Comparison of ENCODE assay signal across 1 cellular context in the genomic region with DNA sequence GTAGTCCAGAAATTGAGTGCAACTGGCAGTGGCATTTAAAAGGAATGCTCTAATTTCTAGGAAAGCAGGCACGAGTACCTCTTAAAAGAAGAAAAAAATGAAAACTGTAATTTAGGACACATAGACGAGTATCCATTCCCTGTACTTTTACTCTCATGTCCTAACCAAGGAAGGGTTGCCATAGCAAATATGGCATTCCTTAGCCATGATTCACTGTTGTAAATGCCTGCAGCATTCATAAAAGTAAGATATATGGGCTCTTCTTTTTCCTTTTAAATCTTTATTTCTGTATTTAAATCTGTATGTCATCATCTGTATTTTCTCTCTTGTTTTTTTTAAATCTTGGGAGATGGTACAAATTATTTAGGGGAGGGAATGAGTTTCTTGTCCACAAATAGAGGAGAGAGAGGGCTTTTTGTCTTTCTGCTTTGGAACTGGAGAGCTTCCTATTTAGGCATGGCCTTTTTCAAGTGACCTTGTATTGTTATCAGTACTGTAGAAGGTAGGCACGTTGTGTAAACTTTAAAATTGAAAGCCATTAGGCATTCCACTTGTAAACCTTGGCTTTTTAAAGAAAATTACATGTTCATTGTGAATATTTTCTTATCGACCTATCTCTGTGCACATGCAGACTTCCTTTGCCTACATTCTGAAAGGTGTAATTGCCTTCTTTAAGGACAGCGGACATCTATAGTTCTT.
TF ChIP-seq lines count a peak whose summit lies in the region.

No MANE protein-coding gene starts in this region.

TF ChIP-seq in HEK293, 187 proteins besides CTCF, POLR2A, EP300 and RAD21 (continued from another document):
- TF ChIP-seq, protein P1, sequence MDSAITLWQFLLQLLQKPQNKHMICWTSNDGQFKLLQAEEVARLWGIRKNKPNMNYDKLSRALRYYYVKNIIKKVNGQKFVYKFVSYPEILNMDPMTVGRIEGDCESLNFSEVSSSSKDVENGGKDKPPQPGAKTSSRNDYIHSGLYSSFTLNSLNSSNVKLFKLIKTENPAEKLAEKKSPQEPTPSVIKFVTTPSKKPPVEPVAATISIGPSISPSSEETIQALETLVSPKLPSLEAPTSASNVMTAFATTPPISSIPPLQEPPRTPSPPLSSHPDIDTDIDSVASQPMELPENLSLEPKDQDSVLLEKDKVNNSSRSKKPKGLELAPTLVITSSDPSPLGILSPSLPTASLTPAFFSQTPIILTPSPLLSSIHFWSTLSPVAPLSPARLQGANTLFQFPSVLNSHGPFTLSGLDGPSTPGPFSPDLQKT (IDR thresholded peaks at IDR 0.05; ENCODE audit: borderline replicate concordance, low read depth, low read length), result no peak
- TF ChIP-seq ZNF510 (tag by site-specific recombination; IDR thresholded peaks at IDR 0.05; ENCODE audit: insufficient replicate concordance), result no peak
